ENCODE assay signal across 9 cellular contexts in genomic region chr18:63180971-63181376, GRCh38.
DNase-seq lines count a peak whose midpoint lies in the region; ATAC-seq and TF ChIP-seq lines count a peak whose summit lies in the region.
"Had no signal": no experiment of that assay in that cellular context is flagged by ENCODE, and none has a peak within 500 bp of the region (broad histone marks: within the 10 kb centered on the region; RNA-seq: fewer than 3 reads in every experiment).

No MANE protein-coding gene starts in this region.

- intact Hi-C loops in activated CD4-positive, alpha-beta T cell treated with anti-CD3 and anti-CD28 coated beads for 36 hours (cut with DNase I, micrococcal nuclease) = loop anchor here (1.0 to 2.0 kb wide), 3 partner anchors 18 to 29 kb away; no protein-coding TSS in a partner anchor

- peaks cover 8% of the 10 kb centered on the region for H3K36me3 Mint-ChIP-seq in activated CD4-positive, alpha-beta T cell treated with anti-CD3 and anti-CD28 coated beads for 36 hours (ENCODE audit: low read depth)
- H3K36me3 Mint-ChIP-seq in neural progenitor cell (peaks cover 2% of the 10 kb centered on the region), nephron progenitor cell (ENCODE audit: low read depth) (no peaks in the 10 kb centered on the region)
- peaks cover 26% of the 10 kb centered on the region for H3K36me3 Mint-ChIP-seq in T-helper 2 cell treated with Interferon-gamma antibody and Interleukin-4, amounts not matched to agents 5 μg/mL and 100 μg/mL, for 36 hours (ENCODE audit: low read depth)

- no peaks in the 10 kb centered on the region for H3K36me3 ChIP-seq in neural progenitor cell

- no peaks in the 10 kb centered on the region for H3K27me3 Mint-ChIP-seq in activated CD4-positive, alpha-beta T cell treated with anti-CD3 and anti-CD28 coated beads for 36 hours
- peaks cover 6% of the 10 kb centered on the region for H3K27me3 Mint-ChIP-seq in neural progenitor cell (ENCODE audit: insufficient read depth, low read depth)
- H3K27me3 Mint-ChIP-seq in nephron progenitor cell (ENCODE audit: low read depth, poor library complexity) = peaks cover 11% of the 10 kb centered on the region
- H3K27me3 Mint-ChIP-seq in T-helper 2 cell treated with Interferon-gamma antibody and Interleukin-4, amounts not matched to agents 5 μg/mL and 100 μg/mL, for 36 hours (ENCODE audit: low read depth) = no peaks in the 10 kb centered on the region

- POLR2A ChIA-PET in activated CD4-positive, alpha-beta T cell treated with anti-CD3 and anti-CD28 coated beads for 36 hours (lab: Charles Lee) = no interaction called here

- no peaks in the 10 kb centered on the region for H3K27me3 ChIP-seq in neural progenitor cell

- no peaks in the 10 kb centered on the region for H3K9me3 ChIP-seq in neural progenitor cell (ENCODE audit: low read depth)
- H3K9me3 ChIP-seq: A549 had no signal

- no peak overlapping the region for H3K4me3 Mint-ChIP-seq in activated CD4-positive, alpha-beta T cell treated with anti-CD3 and anti-CD28 coated beads for 36 hours
- no peak overlapping the region for H3K4me3 Mint-ChIP-seq in neural progenitor cell
- H3K4me3 Mint-ChIP-seq in nephron progenitor cell = no peak overlapping the region
- no peak overlapping the region for H3K4me3 Mint-ChIP-seq in T-helper 2 cell treated with Interferon-gamma antibody and Interleukin-4, amounts not matched to agents 5 μg/mL and 100 μg/mL, for 36 hours

- no peaks in the 10 kb centered on the region for H3K79me2 ChIP-seq in neural progenitor cell (ENCODE audit: low read depth)

- ATAC-seq in activated CD4-positive, alpha-beta T cell treated with anti-CD3 and anti-CD28 coated beads for 36 hours = peak; percentile 83
- ATAC-seq in GM21390 (IDR thresholded peaks at IDR 0.05; ENCODE audit: unreplicated experiment) = peak; percentile 52
- peak; percentile 49 for ATAC-seq in HG03175 (IDR thresholded peaks at IDR 0.05; ENCODE audit: unreplicated experiment)
- ATAC-seq: A549 had no signal

- H3K4me1 ChIP-seq in neural progenitor cell = peaks cover 25% of the 10 kb centered on the region
- H3K4me1 ChIP-seq: A549 had no signal

- H4K20me1 ChIP-seq in neural progenitor cell (ENCODE audit: low read depth) = no peaks in the 10 kb centered on the region

- peak overlapping the region; percentile 53 for H3K27ac Mint-ChIP-seq in activated CD4-positive, alpha-beta T cell treated with anti-CD3 and anti-CD28 coated beads for 36 hours
- H3K27ac Mint-ChIP-seq in neural progenitor cell (peak overlapping the region; percentile 97), nephron progenitor cell (no peak overlapping the region)
- no peak overlapping the region for H3K27ac Mint-ChIP-seq in T-helper 2 cell treated with Interferon-gamma antibody and Interleukin-4, amounts not matched to agents 5 μg/mL and 100 μg/mL, for 36 hours

- CTCF ChIA-PET in activated CD4-positive, alpha-beta T cell treated with anti-CD3 and anti-CD28 coated beads for 36 hours (lab: Charles Lee) = interaction anchor here (0.7 to 1.3 kb wide), 8 partner anchors 10 to 137 kb away, joined by 3 to 5 read pairs (median 3); no protein-coding TSS in a partner anchor

- H3F3A ChIP-seq in neural progenitor cell (ENCODE audit: low read depth) = no peaks in the 10 kb centered on the region

- H3K4me3 ChIP-seq in neural progenitor cell = no peak overlapping the region
- H3K4me3 ChIP-seq: A549 had no signal

- H3K9me3 Mint-ChIP-seq in activated CD4-positive, alpha-beta T cell treated with anti-CD3 and anti-CD28 coated beads for 36 hours (ENCODE audit: low read depth) = no peaks in the 10 kb centered on the region
- H3K9me3 Mint-ChIP-seq in neural progenitor cell (peaks cover 2% of the 10 kb centered on the region), nephron progenitor cell (no peaks in the 10 kb centered on the region)
- H3K9me3 Mint-ChIP-seq in T-helper 2 cell treated with Interferon-gamma antibody and Interleukin-4, amounts not matched to agents 5 μg/mL and 100 μg/mL, for 36 hours = no peaks in the 10 kb centered on the region

- peaks cover 59% of the 10 kb centered on the region for H3K4me1 Mint-ChIP-seq in activated CD4-positive, alpha-beta T cell treated with anti-CD3 and anti-CD28 coated beads for 36 hours
- H3K4me1 Mint-ChIP-seq in neural progenitor cell (peaks cover 57% of the 10 kb centered on the region), nephron progenitor cell (peaks cover 90% of the 10 kb centered on the region)
- peaks cover 24% of the 10 kb centered on the region for H3K4me1 Mint-ChIP-seq in T-helper 2 cell treated with Interferon-gamma antibody and Interleukin-4, amounts not matched to agents 5 μg/mL and 100 μg/mL, for 36 hours (ENCODE audit: low read depth)

- no peak overlapping the region for H3K9ac ChIP-seq in neural progenitor cell

- TF ChIP-seq CTCF in neural progenitor cell (IDR thresholded peaks at IDR 0.05) (no peak), nephron progenitor cell (IDR thresholded peaks at IDR 0.05) (no peak)

- peak; percentile 56 for DNase-seq in activated CD4-positive, alpha-beta T cell treated with anti-CD3 and anti-CD28 coated beads for 36 hours
- DNase-seq in activated CD4-positive, alpha-beta T cell treated with anti-CD3 and anti-CD28 coated beads for 48 hours = no peak
- no peak for DNase-seq in neural progenitor cell (ENCODE audit: low spot score)
- DNase-seq in nephron progenitor cell = no peak
- DNase-seq in T-helper 2 cell treated with Interferon-gamma antibody and Interleukin-4, amounts not matched to agents 5 μg/mL and 100 μg/mL, for 36 hours (ENCODE audit: low spot score) = no peak
- no peak for DNase-seq in COLO668 (lab: John Stamatoyannopoulos, UW; ENCODE audit: unreplicated experiment)

- no peak overlapping the region for H3K27ac ChIP-seq in neural progenitor cell
- H3K27ac ChIP-seq: A549 had no signal

- no peak overlapping the region for H2AFZ ChIP-seq in neural progenitor cell (replicated peaks)

- no peak overlapping the region for H3K4me2 ChIP-seq in neural progenitor cell
- H3K4me2 ChIP-seq: A549 had no signal

Comparison
In these comparisons a context has a peak if more than half of its experiments do, and no peak if none do; other contexts are left out.
1. H3K27ac Mint-ChIP-seq: peak in activated CD4-positive, alpha-beta T cell treated with anti-CD3 and anti-CD28 coated beads for 36 hours (single experiment) and neural progenitor cell (single experiment); none in nephron progenitor cell (single experiment) and T-helper 2 cell treated with Interferon-gamma antibody and Interleukin-4, amounts not matched to agents 5 μg/mL and 100 μg/mL, for 36 hours (single experiment).
2. Peak in every context shown above with its lines, with median percentiles within 50 percentile points of each other: ATAC-seq.